8 cellular contexts compared by ENCODE assay signal in the genomic region with DNA sequence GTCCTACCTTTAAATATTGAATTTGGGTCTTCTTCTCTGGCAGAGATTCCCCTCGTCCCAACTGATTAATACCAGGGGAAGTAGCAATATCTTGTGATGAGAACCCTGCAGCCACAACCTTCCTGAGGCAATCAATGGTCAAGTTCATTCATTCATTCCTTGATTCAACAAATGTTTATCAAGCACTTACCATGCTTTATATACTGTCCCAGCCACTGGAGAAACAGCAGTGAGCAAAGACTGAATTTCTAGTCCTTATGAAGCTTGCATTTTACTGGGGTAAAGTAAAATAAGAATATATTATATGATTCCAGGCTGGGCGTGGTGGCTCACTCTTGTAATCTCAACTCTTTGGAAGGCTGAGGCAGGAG. TPM values are rescaled to one million over a fixed set of nuclear protein-coding genes. Genes with fewer than 3 reads are reported as not detected.
DNase-seq lines count a peak whose midpoint lies in the region; ATAC-seq, FAIRE-seq and TF ChIP-seq lines count a peak whose summit lies in the region.

No MANE protein-coding gene starts in this region.

- H3K36me3 Mint-ChIP-seq in activated CD8-positive, alpha-beta T cell treated with anti-CD3 and anti-CD28 coated beads for 36 hours (ENCODE audit: low read depth) = peaks cover 6% of the 10 kb centered on the region

- ATAC-seq in activated CD8-positive, alpha-beta T cell treated with anti-CD3 and anti-CD28 coated beads for 36 hours = no peak
- ATAC-seq in GM18907 (IDR thresholded peaks at IDR 0.05; ENCODE audit: unreplicated experiment) (no peak), HG03460 (IDR thresholded peaks at IDR 0.05; ENCODE audit: unreplicated experiment) (no peak), HG02759 (IDR thresholded peaks at IDR 0.05; ENCODE audit: unreplicated experiment) (no peak), GM21619 (IDR thresholded peaks at IDR 0.05; ENCODE audit: unreplicated experiment) (no peak)

- H3K4me2 ChIP-seq in hepatocyte = peak overlapping the region; percentile 92

- H3K4me1 Mint-ChIP-seq in activated CD8-positive, alpha-beta T cell treated with anti-CD3 and anti-CD28 coated beads for 36 hours (ENCODE audit: low read depth) = peaks cover 53% of the 10 kb centered on the region

- H3K79me2 ChIP-seq in hepatocyte = peaks cover 61% of the 10 kb centered on the region

- H3K27me3 ChIP-seq in hepatocyte (no peaks in the 10 kb centered on the region), small intestine (ENCODE audit: control insufficient read depth in 2 of 2, insufficient read depth in 2 of 2, low read length in 2 of 2) (no peaks in the 10 kb centered on the region)

- H3K9me3 ChIP-seq in hepatocyte (ENCODE audit: low read depth) (no peaks in the 10 kb centered on the region), small intestine (ENCODE audit: control insufficient read depth, low read depth) (no peaks in the 10 kb centered on the region)

- H3K36me3 ChIP-seq in hepatocyte (replicated peaks; ENCODE audit: insufficient read depth, low read depth) = no peaks in the 10 kb centered on the region
- H3K36me3 ChIP-seq in small intestine (ENCODE audit: control insufficient read depth in 2 of 2, insufficient read depth in 2 of 2, low read length in 2 of 2) = peaks cover 0 to 2% of the 10 kb centered on the region in 2 donors

- POLR2A ChIA-PET in activated CD8-positive, alpha-beta T cell treated with anti-CD3 and anti-CD28 coated beads for 36 hours (lab: Charles Lee) = interaction anchor here (3.2 to 4.5 kb wide), 2 partner anchors 7 to 14 kb away, joined by 16 read pairs; no protein-coding TSS in a partner anchor

- no peak for DNase-seq in HFF-Myc (ENCODE audit: extremely low read depth, low read depth)
- DNase-seq in activated CD8-positive, alpha-beta T cell treated with anti-CD3 and anti-CD28 coated beads for 36 hours = no peak
- no peak for DNase-seq in hepatocyte (ENCODE audit: low spot score)
- no peak for DNase-seq in small intestine

- WGBS in hepatocyte (ENCODE audit: low lambda C conversion rate, missing lambda C conversion rate) = 53% methylated on average over 2 of the region's 2 CpGs
- WGBS in small intestine, 3 donors = 48 to 50% (median 48%) methylated on average over 2 of the region's 2 CpGs

- CTCF ChIA-PET in activated CD8-positive, alpha-beta T cell treated with anti-CD3 and anti-CD28 coated beads for 36 hours (lab: Charles Lee) = no interaction called here

- intact Hi-C loops in activated CD8-positive, alpha-beta T cell treated with anti-CD3 and anti-CD28 coated beads for 36 hours (cut with micrococcal nuclease) = no loop called here

- H3K4me3 ChIP-seq in HFF-Myc (replicated peaks; ENCODE audit: low read depth, low read length) (peak overlapping the region; percentile 77), hepatocyte (no peak overlapping the region), small intestine (ENCODE audit: low read depth in 1 of 2, low read length in 2 of 2) (peak overlapping the region; percentile 97 to 100)

- no peak overlapping the region for H3K27ac ChIP-seq in hepatocyte
- peak overlapping the region; percentile 32 to 90 for H3K27ac ChIP-seq in small intestine (ENCODE audit: low read depth in 1 of 2, low read length in 1 of 2)

- H3K4me1 ChIP-seq in hepatocyte (ENCODE audit: insufficient read depth) (peaks cover 23% of the 10 kb centered on the region), small intestine (ENCODE audit: control insufficient read depth in 2 of 2, insufficient read depth in 1 of 2, low read depth in 1 of 2, low read length in 1 of 2) (peaks cover 0 to 4% of the 10 kb centered on the region in 2 donors)

- FAIRE-seq in small intestine (lab: Jason Lieb, UNC) = no peak

- no peak for TF ChIP-seq CTCF in HFF-Myc (IDR thresholded peaks at IDR 0.05; ENCODE audit: low read depth, low read length, missing control alignments)
- no peak for TF ChIP-seq CTCF in activated CD8-positive, alpha-beta T cell treated with anti-CD3 and anti-CD28 coated beads for 36 hours (IDR thresholded peaks at IDR 0.05)
- TF ChIP-seq CTCF in hepatocyte (IDR thresholded peaks at IDR 0.05; ENCODE audit: poor library complexity) = no peak

- H3K27me3 Mint-ChIP-seq in activated CD8-positive, alpha-beta T cell treated with anti-CD3 and anti-CD28 coated beads for 36 hours = no peaks in the 10 kb centered on the region

- no peaks in the 10 kb centered on the region for H3K9me2 ChIP-seq in hepatocyte (replicated peaks; ENCODE audit: insufficient read depth)

- H2AFZ ChIP-seq in hepatocyte = peak overlapping the region; percentile 59

- H3K4me3 Mint-ChIP-seq in activated CD8-positive, alpha-beta T cell treated with anti-CD3 and anti-CD28 coated beads for 36 hours = peak overlapping the region; percentile 89

- peaks cover 8% of the 10 kb centered on the region for H4K20me1 ChIP-seq in hepatocyte (ENCODE audit: insufficient read depth, poor library complexity, severe bottlenecking)

- no peaks in the 10 kb centered on the region for H3K9me3 Mint-ChIP-seq in activated CD8-positive, alpha-beta T cell treated with anti-CD3 and anti-CD28 coated beads for 36 hours

- H3K27ac Mint-ChIP-seq in activated CD8-positive, alpha-beta T cell treated with anti-CD3 and anti-CD28 coated beads for 36 hours = peak overlapping the region; percentile 89

RNA-seq across cellular contexts. Expression of a gene that starts 0.3 kb away (rescaled TPM):
- total RNA-seq in activated CD8-positive, alpha-beta T cell treated with anti-CD3 and anti-CD28 coated beads for 36 hours = 10 to 100 TPM; 49.2 to 49.6 TPM
- 20.8 and 22.4 TPM in 2 replicates for total RNA-seq in hepatocyte
- polyA plus RNA-seq in hepatocyte = 21.5 and 21.9 TPM in 2 replicates
- polyA plus RNA-seq in small intestine = 10 to 100 TPM in 1 of 3 donors, 1 to 10 TPM in 2; 7.0 to 10.7 (median 7.4) TPM

RNA-seq across cellular contexts. Expression of a gene that starts 2.8 kb away (rescaled TPM):
- 10 to 100 TPM; 33.4 to 37.5 TPM for total RNA-seq in activated CD8-positive, alpha-beta T cell treated with anti-CD3 and anti-CD28 coated beads for 36 hours
- total RNA-seq in hepatocyte = 49.7 and 55.3 TPM in 2 replicates
- polyA plus RNA-seq in hepatocyte = 13.2 and 14.3 TPM in 2 replicates
- polyA plus RNA-seq in small intestine = 10 to 100 TPM; 15.5 to 23.7 (median 18.6) TPM

RNA-seq across cellular contexts. Expression of a gene that starts 51.9 kb away (rescaled TPM):
- total RNA-seq in activated CD8-positive, alpha-beta T cell treated with anti-CD3 and anti-CD28 coated beads for 36 hours = 10 to 100 TPM in 1 of 2 experiments, 1 to 10 TPM in 1; 9.7 to 11.0 TPM
- total RNA-seq in hepatocyte = 24.6 and 29.3 TPM in 2 replicates
- polyA plus RNA-seq in hepatocyte (13.6 and 18.5 TPM in 2 replicates), small intestine (10 to 100 TPM in 1 of 3 donors, 1 to 10 TPM in 2; 5.4 to 10.8 (median 5.4) TPM)
